3 cellular contexts compared by ENCODE assay signal in the genomic region with DNA sequence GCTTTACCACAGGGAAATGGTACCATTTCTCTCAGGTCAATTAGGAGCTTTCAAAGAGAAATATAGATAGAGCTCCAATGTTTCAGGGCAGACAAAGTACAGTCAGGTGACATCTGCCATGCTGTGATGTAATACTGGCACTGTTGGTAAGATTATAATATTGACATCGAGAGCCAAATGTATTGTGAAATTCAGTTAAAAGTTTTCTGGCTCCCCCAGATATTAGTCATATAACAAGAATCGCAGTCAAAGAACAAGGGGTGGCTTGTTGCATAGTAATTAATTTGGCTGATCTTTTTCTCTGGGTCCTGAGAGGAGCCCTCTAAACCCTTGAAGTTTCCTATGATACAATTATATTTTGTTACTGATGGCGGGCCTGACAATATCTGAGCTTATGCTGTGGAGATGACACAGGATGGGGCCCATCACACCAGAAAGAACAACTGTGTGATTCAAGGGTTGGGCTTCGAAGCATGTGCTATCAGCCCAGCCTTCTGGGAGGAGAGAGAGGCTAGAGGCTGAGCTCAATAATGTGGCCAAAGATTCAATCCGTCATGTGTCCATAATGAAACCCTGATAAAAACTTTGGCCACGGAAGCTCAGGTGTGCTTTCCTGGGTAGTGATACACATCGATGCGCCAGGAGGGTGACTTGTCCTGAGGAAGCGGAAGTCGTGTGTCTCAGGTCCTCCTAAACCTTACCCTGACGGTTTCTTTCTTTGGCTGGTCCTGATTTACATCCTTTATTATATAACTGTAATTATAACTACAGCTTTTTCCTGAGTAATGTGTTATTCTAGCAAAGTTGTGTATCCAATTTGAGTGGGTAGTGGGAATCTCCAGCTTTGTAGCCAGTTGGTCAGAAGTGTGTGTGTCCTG. TPM values are rescaled to one million over a fixed set of nuclear protein-coding genes. Genes with fewer than 3 reads are reported as not detected.
"Had no signal": no experiment of that assay in that cellular context is flagged by ENCODE, and none has a peak within 500 bp of the region (broad histone marks: within the 10 kb centered on the region; RNA-seq: fewer than 3 reads in every experiment).

No MANE protein-coding gene starts in this region.

RNA-seq across cellular contexts. Expression of gene GOLGA8Q, which starts 48.7 kb away (rescaled TPM):
- total RNA-seq: activated CD8-positive, alpha-beta memory T cell treated with anti-CD3 and anti-CD28 coated beads for 36 hours; ascending aorta; frontal cortex had no signal
